ENCODE assay signal across 34 cellular contexts in genomic region chr14:100686858-100687257, GRCh38. TPM values are rescaled to one million over a fixed set of nuclear protein-coding genes. Genes with fewer than 3 reads are reported as not detected.
DNase-seq lines count a peak whose midpoint lies in the region; ATAC-seq and TF ChIP-seq lines count a peak whose summit lies in the region.
"Had no signal": no experiment of that assay in that cellular context is flagged by ENCODE, and none has a peak within 500 bp of the region (broad histone marks: within the 10 kb centered on the region; RNA-seq: fewer than 3 reads in every experiment).

No MANE protein-coding gene starts in this region.

- WGBS in right cardiac atrium, result 72% methylated on average over 4 of the region's 4 CpGs

- ATAC-seq in right cardiac atrium (no peak), left ventricle myocardium superior (no peak)
- ATAC-seq: GM12878, K562 had no signal

- no peaks in the 10 kb centered on the region for H3K9me3 ChIP-seq in right cardiac atrium (ENCODE audit: control insufficient read depth, low read length)
- H3K9me3 ChIP-seq in iPS-15b (ENCODE audit: control insufficient read depth, insufficient read depth, low read length), result no peaks in the 10 kb centered on the region
- H3K9me3 ChIP-seq: BE2C had no signal

- H3K4me3 ChIP-seq in right cardiac atrium (ENCODE audit: low read length) (no peak overlapping the region), iPS-15b (ENCODE audit: low read depth, low read length) (no peak overlapping the region)
- H3K4me3 ChIP-seq: GM12878, K562, PC-9 had no signal

- H3K27ac Mint-ChIP-seq in neural crest cell (ENCODE audit: unreplicated experiment), result peak overlapping the region; percentile 35
- H3K27ac Mint-ChIP-seq: CD14-positive monocyte; CD8-positive, alpha-beta memory T cell had no signal

- intact Hi-C loops in right cardiac atrium (cut with DNase I), result no loop called here
- intact Hi-C loops in left ventricle myocardium superior (cut with micrococcal nuclease), result no loop called here

- H3K4me3 Mint-ChIP-seq in neural crest cell, result no peak overlapping the region
- H3K4me3 Mint-ChIP-seq: CD14-positive monocyte; CD8-positive, alpha-beta memory T cell had no signal

- H3K27me3 Mint-ChIP-seq in neural crest cell (ENCODE audit: low read depth), result no peaks in the 10 kb centered on the region

- peaks cover 40% of the 10 kb centered on the region for H3K4me1 Mint-ChIP-seq in neural crest cell
- H3K4me1 Mint-ChIP-seq: CD8-positive, alpha-beta memory T cell had no signal

- DNase-seq in right cardiac atrium, result peak in 2 of 3 donors; percentile 1 to 26
- DNase-seq in left ventricle myocardium superior, result no peak
- DNase-seq in neural crest cell (ENCODE audit: low read depth, low spot score), result no peak
- DNase-seq in iPS-NIHi11 (ENCODE audit: low spot score), result no peak
- DNase-seq in activated CD4-positive, CD25-positive, alpha-beta regulatory T cell treated with anti-CD3 and anti-CD28 coated beads, Interleukin-2, amount 50 U/mL, for 72 hours, result no peak
- no peak for DNase-seq in NCI-H82 treated with DMSO at 0.1 percent for 48 hours (lab: John Stamatoyannopoulos, UW; ENCODE audit: unreplicated experiment)
- DNase-seq: 8988T; ACHN; BE2C; CD8-positive, alpha-beta memory T cell; DMS 273 treated with DMSO at 0.1 percent for 48 hours; DMS79; EL; GDM1; Kasumi-1; NCI-H1092 treated with DMSO at 0.1 percent for 48 hours; NCI-H1436; NCI-H187; NCI-H2081 treated with DMSO at 0.1 percent for 48 hours; NCI-H2171; NCI-H345; NCI-H524 treated with DMSO at 0.1 percent for 48 hours; NCI-H774; NK-92 treated with Interleukin-12 subunit alpha and Interleukin-12 subunit beta, amount 100 ng/mL, for 24 hours; PC-9; SHP77 had no signal

- H3K9ac ChIP-seq in iPS-15b (ENCODE audit: low read depth, low read length), result peak overlapping the region; percentile 37

- H3K27me3 ChIP-seq in right cardiac atrium (ENCODE audit: control insufficient read depth, insufficient read depth) (no peaks in the 10 kb centered on the region), iPS-15b (ENCODE audit: control insufficient read depth, insufficient read depth, low read length) (no peaks in the 10 kb centered on the region)
- H3K27me3 ChIP-seq: BE2C had no signal

- H3K9me3 Mint-ChIP-seq in neural crest cell, result no peaks in the 10 kb centered on the region

- TF ChIP-seq CTCF in neural crest cell (conservative IDR thresholded peaks at IDR 0.05), result no peak

- H3K4me1 ChIP-seq in right cardiac atrium (ENCODE audit: control insufficient read depth, insufficient read depth, low read length), result no peaks in the 10 kb centered on the region
- no peaks in the 10 kb centered on the region for H3K4me1 ChIP-seq in iPS-15b (ENCODE audit: control insufficient read depth, insufficient read depth, low read length)

- no peaks in the 10 kb centered on the region for H3K36me3 ChIP-seq in iPS-15b (ENCODE audit: control insufficient read depth, insufficient read depth, low read length)
- H3K36me3 ChIP-seq: BE2C had no signal

- no peaks in the 10 kb centered on the region for H3K36me3 Mint-ChIP-seq in neural crest cell (ENCODE audit: low read depth)
- H3K36me3 Mint-ChIP-seq: CD8-positive, alpha-beta memory T cell had no signal

- no peak overlapping the region for H3K27ac ChIP-seq in right cardiac atrium (ENCODE audit: low read length)
- H3K27ac ChIP-seq: PC-9 had no signal

RNA-seq across cellular contexts. Expression of gene DLK1, which starts 39.8 kb away (rescaled TPM):
- total RNA-seq in right cardiac atrium, result not detected
- 0.07 TPM for polyA plus RNA-seq in right cardiac atrium
- total RNA-seq in left ventricle myocardium superior, result 22.7 TPM
- 4.4 and 5.2 TPM in 2 replicates for total RNA-seq in neural crest cell
- total RNA-seq: CD8-positive, alpha-beta memory T cell; H4; HT1080; M059J; PC-9; RPMI7951 had no signal
- polyA plus RNA-seq: CD14-positive monocyte; CD8-positive, alpha-beta memory T cell; GM12878 had no signal

Comparison
In these comparisons a context has a peak if more than half of its experiments do, and no peak if none do; other contexts are left out.
1. DNase-seq: peak in right cardiac atrium (2 of 3); none in left ventricle myocardium superior (single experiment), neural crest cell (single experiment), iPS-NIHi11 (single experiment), activated CD4-positive, CD25-positive, alpha-beta regulatory T cell treated with anti-CD3 and anti-CD28 coated beads, Interleukin-2, amount 50 U/mL, for 72 hours (single experiment) and NCI-H82 treated with DMSO at 0.1 percent for 48 hours (single experiment).